Comparison of ENCODE assay signal across 1 cellular context in the genomic region with DNA sequence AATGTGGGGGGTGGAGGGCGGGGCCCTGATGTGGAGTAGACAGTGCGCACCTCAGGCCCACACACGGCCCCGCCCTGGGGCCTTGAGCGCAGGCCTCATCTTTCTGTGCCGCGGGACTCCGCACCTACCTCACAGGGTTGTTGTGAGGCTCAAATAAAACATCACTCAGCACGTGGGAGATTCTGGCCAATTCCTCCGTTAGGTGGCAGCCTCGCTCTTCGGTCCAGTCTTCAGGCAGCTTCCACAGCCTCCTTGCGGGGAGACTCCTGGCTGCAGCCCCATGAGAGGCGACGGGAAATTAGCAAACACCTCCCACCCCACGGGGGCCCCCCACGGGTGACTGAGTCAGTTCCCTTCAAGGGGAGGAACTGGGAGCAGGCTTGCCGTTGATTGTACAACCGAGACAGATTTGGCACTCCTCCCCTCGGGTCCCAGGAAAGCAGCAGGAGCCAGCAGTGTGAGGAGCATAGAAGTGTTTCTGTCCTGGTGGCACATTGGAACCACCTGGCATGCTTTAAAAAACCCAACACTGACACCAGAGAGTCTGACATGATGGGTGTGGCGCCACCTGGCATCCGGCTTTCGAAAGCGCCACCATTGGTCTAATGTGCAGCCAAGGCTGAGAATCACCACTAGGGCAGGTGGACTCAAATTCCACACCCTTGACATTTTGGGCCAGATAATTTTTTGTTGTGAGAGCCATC.
TF ChIP-seq lines count a peak whose summit lies in the region.

No MANE protein-coding gene starts in this region.

TF ChIP-seq in K562, 482 proteins besides CTCF, POLR2A, EP300 and RAD21 (continued from another document):
- TF ChIP-seq COPS2 (conservative IDR thresholded peaks at IDR 0.05) (no peak), CEBPB (tag; IDR thresholded peaks at IDR 0.05) (no peak), ZKSCAN8 (CRISPR knock-in tag; IDR thresholded peaks at IDR 0.05) (no peak), STAG1 (CRISPR knock-in tag; IDR thresholded peaks at IDR 0.05; ENCODE audit: borderline replicate concordance) (peak; percentile 47; the same call in 1 of the 2 replicates), ZNF212 (CRISPR knock-in tag; IDR thresholded peaks at IDR 0.05) (no peak), CTBP1 (IDR thresholded peaks at IDR 0.05; ENCODE audit: borderline replicate concordance) (peak; percentile 87), MED1 (CRISPR knock-in tag; IDR thresholded peaks at IDR 0.05; ENCODE audit: borderline replicate concordance) (no peak), NFATC3 (IDR thresholded peaks at IDR 0.05) (no peak), SMC3 (conservative IDR thresholded peaks at IDR 0.05; ENCODE audit: insufficient read depth, low read depth, low read length) (0 out of 2 replicates have a peak, but pooled peaks have one; percentile 55), KDM5B (IDR thresholded peaks at IDR 0.05; ENCODE audit: insufficient replicate concordance, low read depth, low read length) (no peak), POLR2G (IDR thresholded peaks at IDR 0.05; ENCODE audit: low read depth, low read length) (0 out of 2 replicates have a peak, but pooled peaks have one; percentile 41), ZKSCAN1 (IDR thresholded peaks at IDR 0.05; ENCODE audit: low read depth, low read length) (0 out of 2 replicates have a peak, but pooled peaks have one; percentile 10), ZKSCAN3 (CRISPR knock-in tag; IDR thresholded peaks at IDR 0.05) (no peak), THRAP3 (IDR thresholded peaks at IDR 0.05; ENCODE audit: borderline replicate concordance) (no peak), ZEB2 (IDR thresholded peaks at IDR 0.05) (no peak), ZNF133 (CRISPR knock-in tag; IDR thresholded peaks at IDR 0.05) (no peak), ZNF232 (CRISPR knock-in tag; IDR thresholded peaks at IDR 0.05) (no peak)
- TF ChIP-seq, protein P1, sequence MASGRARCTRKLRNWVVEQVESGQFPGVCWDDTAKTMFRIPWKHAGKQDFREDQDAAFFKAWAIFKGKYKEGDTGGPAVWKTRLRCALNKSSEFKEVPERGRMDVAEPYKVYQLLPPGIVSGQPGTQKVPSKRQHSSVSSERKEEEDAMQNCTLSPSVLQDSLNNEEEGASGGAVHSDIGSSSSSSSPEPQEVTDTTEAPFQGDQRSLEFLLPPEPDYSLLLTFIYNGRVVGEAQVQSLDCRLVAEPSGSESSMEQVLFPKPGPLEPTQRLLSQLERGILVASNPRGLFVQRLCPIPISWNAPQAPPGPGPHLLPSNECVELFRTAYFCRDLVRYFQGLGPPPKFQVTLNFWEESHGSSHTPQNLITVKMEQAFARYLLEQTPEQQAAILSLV (tag; IDR thresholded peaks at IDR 0.05): no peak
- TF ChIP-seq, protein P2, sequence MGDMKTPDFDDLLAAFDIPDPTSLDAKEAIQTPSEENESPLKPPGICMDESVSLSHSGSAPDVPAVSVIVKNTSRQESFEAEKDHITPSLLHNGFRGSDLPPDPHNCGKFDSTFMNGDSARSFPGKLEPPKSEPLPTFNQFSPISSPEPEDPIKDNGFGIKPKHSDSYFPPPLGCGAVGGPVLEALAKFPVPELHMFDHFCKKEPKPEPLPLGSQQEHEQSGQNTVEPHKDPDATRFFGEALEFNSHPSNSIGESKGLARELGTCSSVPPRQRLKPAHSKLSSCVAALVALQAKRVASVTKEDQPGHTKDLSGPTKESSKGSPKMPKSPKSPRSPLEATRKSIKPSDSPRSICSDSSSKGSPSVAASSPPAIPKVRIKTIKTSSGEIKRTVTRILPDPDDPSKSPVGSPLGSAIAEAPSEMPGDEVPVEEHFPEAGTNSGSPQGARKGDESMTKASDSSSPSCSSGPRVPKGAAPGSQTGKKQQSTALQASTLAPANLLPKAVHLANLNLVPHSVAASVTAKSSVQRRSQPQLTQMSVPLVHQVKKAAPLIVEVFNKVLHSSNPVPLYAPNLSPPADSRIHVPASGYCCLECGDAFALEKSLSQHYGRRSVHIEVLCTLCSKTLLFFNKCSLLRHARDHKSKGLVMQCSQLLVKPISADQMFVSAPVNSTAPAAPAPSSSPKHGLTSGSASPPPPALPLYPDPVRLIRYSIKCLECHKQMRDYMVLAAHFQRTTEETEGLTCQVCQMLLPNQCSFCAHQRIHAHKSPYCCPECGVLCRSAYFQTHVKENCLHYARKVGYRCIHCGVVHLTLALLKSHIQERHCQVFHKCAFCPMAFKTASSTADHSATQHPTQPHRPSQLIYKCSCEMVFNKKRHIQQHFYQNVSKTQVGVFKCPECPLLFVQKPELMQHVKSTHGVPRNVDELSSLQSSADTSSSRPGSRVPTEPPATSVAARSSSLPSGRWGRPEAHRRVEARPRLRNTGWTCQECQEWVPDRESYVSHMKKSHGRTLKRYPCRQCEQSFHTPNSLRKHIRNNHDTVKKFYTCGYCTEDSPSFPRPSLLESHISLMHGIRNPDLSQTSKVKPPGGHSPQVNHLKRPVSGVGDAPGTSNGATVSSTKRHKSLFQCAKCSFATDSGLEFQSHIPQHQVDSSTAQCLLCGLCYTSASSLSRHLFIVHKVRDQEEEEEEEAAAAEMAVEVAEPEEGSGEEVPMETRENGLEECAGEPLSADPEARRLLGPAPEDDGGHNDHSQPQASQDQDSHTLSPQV (IDR thresholded peaks at IDR 0.05): 0 out of 2 replicates have a peak, but pooled peaks have one; percentile 40
- TF ChIP-seq, protein P3, sequence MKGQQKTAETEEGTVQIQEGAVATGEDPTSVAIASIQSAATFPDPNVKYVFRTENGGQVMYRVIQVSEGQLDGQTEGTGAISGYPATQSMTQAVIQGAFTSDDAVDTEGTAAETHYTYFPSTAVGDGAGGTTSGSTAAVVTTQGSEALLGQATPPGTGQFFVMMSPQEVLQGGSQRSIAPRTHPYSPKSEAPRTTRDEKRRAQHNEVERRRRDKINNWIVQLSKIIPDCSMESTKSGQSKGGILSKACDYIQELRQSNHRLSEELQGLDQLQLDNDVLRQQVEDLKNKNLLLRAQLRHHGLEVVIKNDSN (CRISPR knock-in tag; IDR thresholded peaks at IDR 0.05): peak; percentile 85
- TF ChIP-seq, protein P4, sequence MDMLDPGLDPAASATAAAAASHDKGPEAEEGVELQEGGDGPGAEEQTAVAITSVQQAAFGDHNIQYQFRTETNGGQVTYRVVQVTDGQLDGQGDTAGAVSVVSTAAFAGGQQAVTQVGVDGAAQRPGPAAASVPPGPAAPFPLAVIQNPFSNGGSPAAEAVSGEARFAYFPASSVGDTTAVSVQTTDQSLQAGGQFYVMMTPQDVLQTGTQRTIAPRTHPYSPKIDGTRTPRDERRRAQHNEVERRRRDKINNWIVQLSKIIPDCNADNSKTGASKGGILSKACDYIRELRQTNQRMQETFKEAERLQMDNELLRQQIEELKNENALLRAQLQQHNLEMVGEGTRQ (CRISPR knock-in tag; IDR thresholded peaks at IDR 0.05): peak; percentile 71
- TF ChIP-seq, protein P5, sequence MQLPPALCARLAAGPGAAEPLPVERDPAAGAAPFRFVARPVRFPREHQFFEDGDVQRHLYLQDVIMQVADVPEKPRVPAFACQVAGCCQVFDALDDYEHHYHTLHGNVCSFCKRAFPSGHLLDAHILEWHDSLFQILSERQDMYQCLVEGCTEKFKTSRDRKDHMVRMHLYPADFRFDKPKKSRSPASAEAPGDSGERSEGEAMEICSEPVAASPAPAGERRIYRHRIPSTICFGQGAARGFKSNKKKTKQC (CRISPR knock-in tag; IDR thresholded peaks at IDR 0.05): no peak
- TF ChIP-seq, protein P6, sequence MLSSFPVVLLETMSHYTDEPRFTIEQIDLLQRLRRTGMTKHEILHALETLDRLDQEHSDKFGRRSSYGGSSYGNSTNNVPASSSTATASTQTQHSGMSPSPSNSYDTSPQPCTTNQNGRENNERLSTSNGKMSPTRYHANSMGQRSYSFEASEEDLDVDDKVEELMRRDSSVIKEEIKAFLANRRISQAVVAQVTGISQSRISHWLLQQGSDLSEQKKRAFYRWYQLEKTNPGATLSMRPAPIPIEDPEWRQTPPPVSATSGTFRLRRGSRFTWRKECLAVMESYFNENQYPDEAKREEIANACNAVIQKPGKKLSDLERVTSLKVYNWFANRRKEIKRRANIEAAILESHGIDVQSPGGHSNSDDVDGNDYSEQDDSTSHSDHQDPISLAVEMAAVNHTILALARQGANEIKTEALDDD (IDR thresholded peaks at IDR 0.05): no peak
